14 cellular contexts compared by ENCODE assay signal in genomic region chr6:138264372-138264880, GRCh38. TPM values are rescaled to one million over a fixed set of nuclear protein-coding genes. Genes with fewer than 3 reads are reported as not detected.
"Had no signal": no experiment of that assay in that cellular context is flagged by ENCODE, and none has a peak within 500 bp of the region (broad histone marks: within the 10 kb centered on the region; RNA-seq: fewer than 3 reads in every experiment).

No MANE protein-coding gene starts in this region.

- H3K9ac ChIP-seq: parathyroid adenoma had no signal

- H3K79me2 ChIP-seq: hepatocyte, parathyroid adenoma had no signal

- H2AFZ ChIP-seq: hepatocyte, parathyroid adenoma had no signal

- H3K27ac ChIP-seq: hepatocyte, parathyroid adenoma, tibial nerve had no signal

- FAIRE-seq: kidney, small intestine had no signal

- H3K4me3 ChIP-seq: hepatocyte, tibial nerve had no signal

- H3K27me3 ChIP-seq: hepatocyte, tibial nerve had no signal

- H3K4me2 ChIP-seq: hepatocyte had no signal

- DNase-seq: activated CD4-positive, alpha-beta T cell treated with anti-CD3 and anti-CD28 coated beads, Interleukin-2, amount 10 ng/mL, durations not matched to agents 24 days and 14 days; activated naive CD4-positive, alpha-beta T cell; central memory CD4-positive, alpha-beta T cell; endodermal cell; erythroblast; kidney; small intestine had no signal

- ATAC-seq: WTC11 had no signal

- H3K9me3 ChIP-seq: tibial nerve had no signal

- H3K4me1 ChIP-seq: parathyroid adenoma, tibial nerve had no signal

RNA-seq across cellular contexts. Expression of gene PBOV1, which starts 46.1 kb away (rescaled TPM):
- total RNA-seq: activated CD4-positive, alpha-beta T cell treated with anti-CD3 and anti-CD28 coated beads, Interleukin-2, amount 10 ng/mL, durations not matched to agents 24 days and 14 days; activated T-helper 1 cell treated with anti-CD3 and anti-CD28 coated beads, Interleukin-12 subunit alpha, Interleukin-12 subunit beta, Interleukin-2, Interleukin-4 antibody, amounts not matched to agents 30 ng/mL and 10 ng/mL and 1 ng/mL, durations not matched to agents 14 hours and 24 hours and 36 hours; endodermal cell; hepatocyte; kidney; liver; myocyte; tibial nerve; WTC11 had no signal
- polyA plus RNA-seq: hepatocyte, liver, small intestine had no signal
